In the genomic region with DNA sequence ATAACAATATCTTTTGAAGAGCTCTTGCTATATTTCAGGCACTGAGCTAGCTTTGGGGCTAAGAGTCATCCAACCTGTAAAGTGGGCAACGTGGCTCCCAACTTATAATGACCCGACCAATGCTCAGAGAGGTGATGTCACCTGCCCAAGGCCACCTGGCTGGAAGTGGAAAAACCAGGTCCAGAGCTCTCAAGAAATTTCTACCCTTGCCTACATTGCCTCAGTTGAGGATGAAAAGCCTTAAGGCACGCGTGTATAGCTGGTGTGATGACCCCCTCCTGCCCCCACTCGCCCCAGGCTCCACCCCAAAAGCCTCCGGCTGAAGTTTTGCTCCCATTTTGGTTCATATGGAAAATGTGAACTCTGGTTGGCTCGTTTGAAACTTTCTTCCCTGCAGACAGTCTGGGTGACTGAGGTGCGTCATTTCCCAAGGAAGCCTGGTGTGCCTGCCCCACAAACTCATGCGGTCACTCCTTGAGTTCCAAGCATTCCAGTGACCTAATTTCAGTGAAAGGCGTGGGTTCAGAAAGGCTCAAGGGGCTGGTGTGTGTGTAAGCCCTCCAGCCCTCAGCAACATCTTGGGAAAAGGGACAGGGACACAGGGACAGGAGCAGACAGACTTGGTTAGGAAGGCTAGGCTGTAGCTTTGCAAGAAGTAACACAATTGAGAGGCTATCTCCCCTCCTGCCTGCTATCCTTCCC, we compare ENCODE assay signal across 1 cellular context.
A peak's percentile ranks its signal among the peaks of the same experiment; 100 is the strongest.
TF ChIP-seq lines count a peak whose summit lies in the region.

No MANE protein-coding gene starts in this region.

TF ChIP-seq in A549, 52 proteins besides CTCF, POLR2A, EP300 and RAD21 (continued from another document):
- TF ChIP-seq RARB (CRISPR knock-in tag; IDR thresholded peaks at IDR 0.05), result peak; percentile 68
- no peak for TF ChIP-seq MAZ (IDR thresholded peaks at IDR 0.05; ENCODE audit: borderline replicate concordance, low read depth, low read length)
- no peak for TF ChIP-seq SREBF2 (IDR thresholded peaks at IDR 0.05)
- no peak for TF ChIP-seq CBX2 (IDR thresholded peaks at IDR 0.05; ENCODE audit: borderline replicate concordance, low read depth)
- no peak for TF ChIP-seq ZC3H11A (IDR thresholded peaks at IDR 0.05)
- no peak for TF ChIP-seq RFX5 (IDR thresholded peaks at IDR 0.05)
- peak; percentile 69 for TF ChIP-seq HOXA7 (CRISPR knock-in tag; IDR thresholded peaks at IDR 0.05)
- TF ChIP-seq EHMT2 (IDR thresholded peaks at IDR 0.05; ENCODE audit: low read depth), result no peak
- TF ChIP-seq HDAC2 (IDR thresholded peaks at IDR 0.05), result no peak
- peak; percentile 60; the same call in 1 of the 2 replicates for TF ChIP-seq FOSB (CRISPR knock-in tag; IDR thresholded peaks at IDR 0.05)
- TF ChIP-seq KDM5A (IDR thresholded peaks at IDR 0.05), result no peak
- no peak for TF ChIP-seq NPAS2 (CRISPR knock-in tag; IDR thresholded peaks at IDR 0.05; ENCODE audit: borderline replicate concordance)
- no peak for TF ChIP-seq TFCP2L1 (CRISPR knock-in tag; IDR thresholded peaks at IDR 0.05)
- TF ChIP-seq, protein P1, sequence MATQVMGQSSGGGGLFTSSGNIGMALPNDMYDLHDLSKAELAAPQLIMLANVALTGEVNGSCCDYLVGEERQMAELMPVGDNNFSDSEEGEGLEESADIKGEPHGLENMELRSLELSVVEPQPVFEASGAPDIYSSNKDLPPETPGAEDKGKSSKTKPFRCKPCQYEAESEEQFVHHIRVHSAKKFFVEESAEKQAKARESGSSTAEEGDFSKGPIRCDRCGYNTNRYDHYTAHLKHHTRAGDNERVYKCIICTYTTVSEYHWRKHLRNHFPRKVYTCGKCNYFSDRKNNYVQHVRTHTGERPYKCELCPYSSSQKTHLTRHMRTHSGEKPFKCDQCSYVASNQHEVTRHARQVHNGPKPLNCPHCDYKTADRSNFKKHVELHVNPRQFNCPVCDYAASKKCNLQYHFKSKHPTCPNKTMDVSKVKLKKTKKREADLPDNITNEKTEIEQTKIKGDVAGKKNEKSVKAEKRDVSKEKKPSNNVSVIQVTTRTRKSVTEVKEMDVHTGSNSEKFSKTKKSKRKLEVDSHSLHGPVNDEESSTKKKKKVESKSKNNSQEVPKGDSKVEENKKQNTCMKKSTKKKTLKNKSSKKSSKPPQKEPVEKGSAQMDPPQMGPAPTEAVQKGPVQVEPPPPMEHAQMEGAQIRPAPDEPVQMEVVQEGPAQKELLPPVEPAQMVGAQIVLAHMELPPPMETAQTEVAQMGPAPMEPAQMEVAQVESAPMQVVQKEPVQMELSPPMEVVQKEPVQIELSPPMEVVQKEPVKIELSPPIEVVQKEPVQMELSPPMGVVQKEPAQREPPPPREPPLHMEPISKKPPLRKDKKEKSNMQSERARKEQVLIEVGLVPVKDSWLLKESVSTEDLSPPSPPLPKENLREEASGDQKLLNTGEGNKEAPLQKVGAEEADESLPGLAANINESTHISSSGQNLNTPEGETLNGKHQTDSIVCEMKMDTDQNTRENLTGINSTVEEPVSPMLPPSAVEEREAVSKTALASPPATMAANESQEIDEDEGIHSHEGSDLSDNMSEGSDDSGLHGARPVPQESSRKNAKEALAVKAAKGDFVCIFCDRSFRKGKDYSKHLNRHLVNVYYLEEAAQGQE (IDR thresholded peaks at IDR 0.05), result no peak
- peak; percentile 10; the same call in 1 of the 2 replicates for TF ChIP-seq HEYL (CRISPR knock-in tag; IDR thresholded peaks at IDR 0.05)
- no peak for TF ChIP-seq ZFP36 (IDR thresholded peaks at IDR 0.05; ENCODE audit: borderline replicate concordance, partially characterized antibody)
- no peak for TF ChIP-seq FOSL2 (IDR thresholded peaks at IDR 0.05)
- TF ChIP-seq FOSL2 (CRISPR knock-in tag; IDR thresholded peaks at IDR 0.05), result peak; percentile 75
- no peak for TF ChIP-seq CBX8 (IDR thresholded peaks at IDR 0.05)
- TF ChIP-seq, protein P2, sequence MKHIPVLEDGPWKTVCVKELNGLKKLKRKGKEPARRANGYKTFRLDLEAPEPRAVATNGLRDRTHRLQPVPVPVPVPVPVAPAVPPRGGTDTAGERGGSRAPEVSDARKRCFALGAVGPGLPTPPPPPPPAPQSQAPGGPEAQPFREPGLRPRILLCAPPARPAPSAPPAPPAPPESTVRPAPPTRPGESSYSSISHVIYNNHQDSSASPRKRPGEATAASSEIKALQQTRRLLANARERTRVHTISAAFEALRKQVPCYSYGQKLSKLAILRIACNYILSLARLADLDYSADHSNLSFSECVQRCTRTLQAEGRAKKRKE (CRISPR knock-in tag; IDR thresholded peaks at IDR 0.05; ENCODE audit: low read depth), result peak; percentile 88
- TF ChIP-seq FOXS1 (CRISPR knock-in tag; IDR thresholded peaks at IDR 0.05), result peak; percentile 67
- TF ChIP-seq JUN (IDR thresholded peaks at IDR 0.05), result peak; percentile 39 to 62; a peak in 3 of 5 replicates
- no peak for TF ChIP-seq KDM1A (IDR thresholded peaks at IDR 0.05; ENCODE audit: low read depth)
- TF ChIP-seq ZSCAN20 (CRISPR knock-in tag; IDR thresholded peaks at IDR 0.05), result no peak
- TF ChIP-seq JUNB (IDR thresholded peaks at IDR 0.05), result peak; percentile 57; the same call in 1 of the 2 replicates
- peak; percentile 73; the same call in 1 of the 2 replicates for TF ChIP-seq EHF (CRISPR knock-in tag; IDR thresholded peaks at IDR 0.05)
- no peak for TF ChIP-seq ESRRA (IDR thresholded peaks at IDR 0.05; ENCODE audit: borderline replicate concordance, low read length)
- TF ChIP-seq, protein P3, sequence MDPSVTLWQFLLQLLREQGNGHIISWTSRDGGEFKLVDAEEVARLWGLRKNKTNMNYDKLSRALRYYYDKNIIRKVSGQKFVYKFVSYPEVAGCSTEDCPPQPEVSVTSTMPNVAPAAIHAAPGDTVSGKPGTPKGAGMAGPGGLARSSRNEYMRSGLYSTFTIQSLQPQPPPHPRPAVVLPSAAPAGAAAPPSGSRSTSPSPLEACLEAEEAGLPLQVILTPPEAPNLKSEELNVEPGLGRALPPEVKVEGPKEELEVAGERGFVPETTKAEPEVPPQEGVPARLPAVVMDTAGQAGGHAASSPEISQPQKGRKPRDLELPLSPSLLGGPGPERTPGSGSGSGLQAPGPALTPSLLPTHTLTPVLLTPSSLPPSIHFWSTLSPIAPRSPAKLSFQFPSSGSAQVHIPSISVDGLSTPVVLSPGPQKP (IDR thresholded peaks at IDR 0.05; ENCODE audit: low read depth, low read length), result no peak
- no peak for TF ChIP-seq MAFK (IDR thresholded peaks at IDR 0.05; ENCODE audit: partially characterized antibody)
- TF ChIP-seq, protein P4, sequence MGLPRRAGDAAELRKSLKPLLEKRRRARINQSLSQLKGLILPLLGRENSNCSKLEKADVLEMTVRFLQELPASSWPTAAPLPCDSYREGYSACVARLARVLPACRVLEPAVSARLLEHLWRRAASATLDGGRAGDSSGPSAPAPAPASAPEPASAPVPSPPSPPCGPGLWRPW (IDR thresholded peaks at IDR 0.05), result no peak
- TF ChIP-seq HOXB13 (CRISPR knock-in tag; IDR thresholded peaks at IDR 0.05; ENCODE audit: low read depth), result peak; percentile 84; the same call in 1 of the 2 replicates
